Comparison of ENCODE assay signal across 8 cellular contexts in genomic region chr2:231708050-231708772, GRCh38. TPM values are rescaled to one million over a fixed set of nuclear protein-coding genes. Genes with fewer than 3 reads are reported as not detected.
DNase-seq lines count a peak whose midpoint lies in the region; ATAC-seq and TF ChIP-seq lines count a peak whose summit lies in the region.

PTMA (plus strand) TSS chr2:231708525; CDS start chr2:231708707, 182 bp downstream.

- in situ Hi-C loops in GM13976 (cut with MboI; ENCODE audit: low sequenced_read_pairs, unreplicated experiment), result loop anchor here (10.0 kb wide), 1 partner anchor 93 kb away; no protein-coding TSS in a partner anchor

- TF ChIP-seq CTCF in GM13976 (IDR thresholded peaks at IDR 0.05; ENCODE audit: borderline replicate concordance, control extremely low read depth, extremely low read depth, insufficient read depth, missing control alignments) (no peak), heart right ventricle (IDR thresholded peaks at IDR 0.05) (peak in 1 of 9 donors; percentile 2), upper lobe of right lung (IDR thresholded peaks at IDR 0.05) (no peak)

- H3K4me3 ChIP-seq in heart right ventricle (peak within 1 kb of the TSS; percentile 72 to 100 (median 90)), upper lobe of right lung (peak within 1 kb of the TSS; percentile 99)

- H3K27ac ChIP-seq in heart right ventricle (peak within 1 kb of the TSS; percentile 98 to 100 (median 99)), upper lobe of right lung (peak within 1 kb of the TSS; percentile 99)

- H3K36me3 ChIP-seq in heart right ventricle, result peaks cover 0 to 21% (median 13%) of the 10 kb centered on the region in 9 donors
- peaks cover 17% of the 10 kb centered on the region for H3K36me3 ChIP-seq in upper lobe of right lung

- intact Hi-C loops in T-helper 1 cell treated with Interleukin-12 subunit alpha and Interleukin-12 subunit beta and Interleukin-4 antibody, amounts not matched to agents 30 ng/mL and 1 ng/mL, for 36 hours (cut with micrococcal nuclease), result loop anchor here (1.0 to 10.0 kb wide), 6 partner anchors 73 to 1559 kb away; partner anchors contain the start of genes ATG16L1, GIGYF2, PDE6D and PSMD1
- intact Hi-C loops in heart right ventricle (cut with DNase I), result loop anchor here in 2 of 10 donors (1.0 to 2.0 kb wide), 2 partner anchors 42 to 65 kb away; no protein-coding TSS in a partner anchor
- intact Hi-C loops in posterior vena cava (cut with DNase I), result no loop called here
- intact Hi-C loops in upper lobe of right lung (cut with DNase I), result no loop called here

- H3K27me3 ChIP-seq in heart right ventricle (no peaks in the 10 kb centered on the region), upper lobe of right lung (no peaks in the 10 kb centered on the region)

- DNase-seq in GM13976 (ENCODE audit: low spot score) (peak; percentile 95), NCI-H146 treated with DMSO at 0.1 percent for 48 hours (lab: John Stamatoyannopoulos, UW; ENCODE audit: unreplicated experiment) (peak; percentile 93), amniotic epithelial cell (ENCODE audit: low read depth) (peak; percentile 100), heart right ventricle (peak; percentile 99 to 100), posterior vena cava (ENCODE audit: low spot score) (peak; percentile 100), upper lobe of right lung (peak; percentile 100)

- no peaks in the 10 kb centered on the region for H3K9me3 ChIP-seq in heart right ventricle
- no peaks in the 10 kb centered on the region for H3K9me3 ChIP-seq in upper lobe of right lung

- WGBS in heart right ventricle, 2 donors, result 0 to 1% methylated on average over 66 to 77 of the region's 83 CpGs

- H3K4me1 ChIP-seq in heart right ventricle, result peaks cover 14 to 49% (median 38%) of the 10 kb centered on the region in 9 donors
- H3K4me1 ChIP-seq in upper lobe of right lung, result peaks cover 24% of the 10 kb centered on the region

- ATAC-seq in HG02870 (IDR thresholded peaks at IDR 0.05; ENCODE audit: unreplicated experiment) (peak; percentile 53), heart right ventricle (peak; percentile 75 to 88 (median 80)), upper lobe of right lung (peak; percentile 83)

RNA-seq across cellular contexts. Expression of gene PTMA, which starts in this region (rescaled TPM):
- total RNA-seq in T-helper 1 cell treated with Interleukin-12 subunit alpha and Interleukin-12 subunit beta and Interleukin-4 antibody, amounts not matched to agents 30 ng/mL and 1 ng/mL, for 36 hours, result 1,774 and 1,790 TPM in 2 replicates
- total RNA-seq in heart right ventricle (100 to 1,000 TPM; 133 to 348 (median 164) TPM), posterior vena cava (100 to 1,000 TPM; 772 to 863 TPM), upper lobe of right lung (744 TPM)
- polyA plus RNA-seq in heart right ventricle, result 100 to 1,000 TPM; 567 to 626 TPM

Comparison
In these comparisons a context has a peak if more than half of its experiments do, and no peak if none do; other contexts are left out.
1. Peak in every context shown above with its lines: DNase-seq, ATAC-seq, H3K4me3 ChIP-seq and H3K27ac ChIP-seq.